ENCODE assay signal across 8 cellular contexts in genomic region chr1:179034720-179035119, GRCh38. TPM values are rescaled to one million over a fixed set of nuclear protein-coding genes. Genes with fewer than 3 reads are reported as not detected.
DNase-seq lines count a peak whose midpoint lies in the region; ATAC-seq lines count a peak whose summit lies in the region.

No MANE protein-coding gene starts in this region.

- H3K9me3 Mint-ChIP-seq in activated naive CD8-positive, alpha-beta T cell (ENCODE audit: low read depth), result no peaks in the 10 kb centered on the region

- peak overlapping the region in 4 of 11 experiments; percentile 6 to 40 (median 24); a peak in 4 of 22 replicates for H3K27ac ChIP-seq in BLaER1 treated with 17β-estradiol and CSF1 and Interleukin-3, amounts not matched to agents 10 nM and 100 nM

- peaks cover 26 to 96% (median 73%) of the 10 kb centered on the region in 11 experiments; a peak in 20 of 22 replicates for H4K20me1 ChIP-seq in BLaER1 treated with 17β-estradiol and CSF1 and Interleukin-3, amounts not matched to agents 10 nM and 100 nM

- DNase-seq in GM19240 (ENCODE audit: insufficient read length, low spot score) (peak; percentile 8), renal cortical epithelial cell (ENCODE audit: low read depth) (peak; percentile 58), NCI-H748 treated with DMSO at 0.1 percent for 48 hours (lab: John Stamatoyannopoulos, UW) (no peak), NCI-H1048 (lab: John Stamatoyannopoulos, UW) (no peak), NCI-H524 (lab: John Stamatoyannopoulos, UW) (no peak)

- no peak overlapping the region; a peak in 1 of 22 replicates for H3K9ac ChIP-seq in BLaER1 treated with 17β-estradiol and CSF1 and Interleukin-3, amounts not matched to agents 10 nM and 100 nM

- H3K27me3 ChIP-seq in BLaER1 treated with 17β-estradiol and CSF1 and Interleukin-3, amounts not matched to agents 10 nM and 100 nM, result no peaks in the 10 kb centered on the region

- 0 out of 22 replicates have a peak, but pooled peaks cover 0 to 3% (median 0%) of the 10 kb centered on the region in 11 experiments for H3K36me3 ChIP-seq in BLaER1 treated with 17β-estradiol and CSF1 and Interleukin-3, amounts not matched to agents 10 nM and 100 nM

- no peaks in the 10 kb centered on the region for H3K27me3 Mint-ChIP-seq in activated naive CD8-positive, alpha-beta T cell

- peaks cover 14 to 55% (median 34%) of the 10 kb centered on the region in 10 experiments for H3K4me1 ChIP-seq in BLaER1 treated with 17β-estradiol and CSF1 and Interleukin-3, amounts not matched to agents 10 nM and 100 nM

- peaks cover 4% of the 10 kb centered on the region for H3K36me3 Mint-ChIP-seq in activated naive CD8-positive, alpha-beta T cell

- peak; percentile 84 for ATAC-seq in HG03159 (IDR thresholded peaks at IDR 0.05; ENCODE audit: unreplicated experiment)

- H3K27ac Mint-ChIP-seq in activated naive CD8-positive, alpha-beta T cell, result peak overlapping the region; percentile 83

- H3K4me3 Mint-ChIP-seq in activated naive CD8-positive, alpha-beta T cell, result peak overlapping the region; percentile 33

- H3K4me2 ChIP-seq in BLaER1 treated with 17β-estradiol and CSF1 and Interleukin-3, amounts not matched to agents 10 nM and 100 nM, result peak overlapping the region; percentile 9 to 76 (median 59); a peak in 18 of 22 replicates

- H3K9me3 ChIP-seq in BLaER1 treated with 17β-estradiol and CSF1 and Interleukin-3, amounts not matched to agents 10 nM and 100 nM (replicated peaks in 1 of 11), result peaks cover 0 to 9% (median 6%) of the 10 kb centered on the region in 11 experiments; a peak in 12 of 22 replicates

- no peak overlapping the region for H3K4me3 ChIP-seq in BLaER1 treated with 17β-estradiol and CSF1 and Interleukin-3, amounts not matched to agents 10 nM and 100 nM

- H3K4me1 Mint-ChIP-seq in activated naive CD8-positive, alpha-beta T cell (ENCODE audit: low read depth), result peaks cover 84% of the 10 kb centered on the region

RNA-seq across cellular contexts. Expression of gene FAM20B, which starts 9.0 kb away (rescaled TPM):
- 33.2 and 35.8 TPM in 2 replicates for total RNA-seq in renal cortical epithelial cell

RNA-seq across cellular contexts. Expression of gene TOR3A, which starts 47.1 kb away (rescaled TPM):
- 37.5 and 41.9 TPM in 2 replicates for total RNA-seq in renal cortical epithelial cell

Comparison
In these comparisons a context has a peak if more than half of its experiments do, and no peak if none do; other contexts are left out.
1. DNase-seq: peak in GM19240 (single experiment) and renal cortical epithelial cell (single experiment); none in NCI-H748 treated with DMSO at 0.1 percent for 48 hours (single experiment), NCI-H1048 (single experiment) and NCI-H524 (0 of 2).